23 cellular contexts compared by ENCODE assay signal in the genomic region with DNA sequence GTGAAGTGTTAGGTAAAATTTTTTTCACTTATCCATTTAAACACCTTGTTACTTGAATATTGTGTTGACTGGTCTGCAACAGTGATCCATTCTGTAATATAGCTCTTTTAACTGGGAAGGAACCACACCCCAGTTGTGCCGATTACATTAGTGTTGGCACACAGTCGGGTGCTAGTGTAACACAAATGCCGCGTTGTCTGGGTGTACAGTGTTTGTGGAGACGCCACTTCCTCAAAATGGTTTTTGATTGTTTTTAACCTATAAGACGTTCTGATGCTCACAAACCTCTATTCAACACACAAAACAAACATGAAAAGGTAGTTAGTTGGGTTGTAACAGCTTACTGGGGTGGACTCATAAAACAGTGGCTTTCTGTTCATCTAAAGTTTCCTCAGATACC. TPM values are rescaled to one million over a fixed set of nuclear protein-coding genes. Genes with fewer than 3 reads are reported as not detected.
DNase-seq lines count a peak whose midpoint lies in the region; ATAC-seq and TF ChIP-seq lines count a peak whose summit lies in the region.
"Had no signal": no experiment of that assay in that cellular context is flagged by ENCODE, and none has a peak within 500 bp of the region (broad histone marks: within the 10 kb centered on the region; RNA-seq: fewer than 3 reads in every experiment).

No MANE protein-coding gene starts in this region.

- no peaks in the 10 kb centered on the region for H3K9me3 ChIP-seq in upper lobe of right lung
- H3K9me3 ChIP-seq: BLaER1 treated with 17β-estradiol and CSF1 and Interleukin-3, amounts not matched to agents 10 nM and 100 nM; Caco-2 had no signal

- ATAC-seq in upper lobe of right lung (peak; percentile 28), HG03097 (IDR thresholded peaks at IDR 0.05; ENCODE audit: low FRiP score, unreplicated experiment) (no peak)
- ATAC-seq in activated T-helper 17 cell treated with anti-CD3 and anti-CD28 coated beads, Interleukin-2, amount 50 U/mL, for 72 hours (replicated peaks): no peak

- no peaks in the 10 kb centered on the region for H3K4me1 ChIP-seq in upper lobe of right lung
- H3K4me1 ChIP-seq: BLaER1 treated with 17β-estradiol and CSF1 and Interleukin-3, amounts not matched to agents 10 nM and 100 nM had no signal

- peaks cover 53% of the 10 kb centered on the region for H3K36me3 ChIP-seq in upper lobe of right lung

- peak; percentile 5 for DNase-seq in activated CD8-positive, alpha-beta memory T cell treated with anti-CD3 and anti-CD28 coated beads for 24 hours
- DNase-seq in activated CD8-positive, alpha-beta memory T cell treated with anti-CD3 and anti-CD28 coated beads, Interleukin-2, amount 50 U/mL, for 48 hours: no peak
- DNase-seq in dorsolateral prefrontal cortex (no peak), nephron progenitor cell (no peak), upper lobe of right lung (no peak), GM03348 (ENCODE audit: low spot score) (no peak)
- DNase-seq: Caco-2; CD4-positive, alpha-beta memory T cell; DMS 273 treated with DMSO at 0.1 percent for 48 hours; DMS79 treated with DMSO at 0.1 percent for 48 hours; MM.1S; NCI-H1092; NCI-H1436; NCI-H187 treated with DMSO at 0.1 percent for 48 hours; NCI-H2107; NCI-H2227 treated with DMSO at 0.1 percent for 48 hours; NCI-H510A; NCI-H748 treated with DMSO at 0.1 percent for 48 hours; PC-9 had no signal

- H3K4me3 ChIP-seq in dorsolateral prefrontal cortex (peak overlapping the region in 20 of 59 donors; percentile 2 to 43 (median 14)), upper lobe of right lung (no peak overlapping the region)
- H3K4me3 ChIP-seq: BLaER1 treated with 17β-estradiol and CSF1 and Interleukin-3, amounts not matched to agents 10 nM and 100 nM; PC-9 had no signal

- no peaks in the 10 kb centered on the region for H3K9me3 Mint-ChIP-seq in nephron progenitor cell
- no peaks in the 10 kb centered on the region for H3K9me3 Mint-ChIP-seq in activated T-helper 17 cell treated with anti-CD3 and anti-CD28 coated beads, Interleukin-2, amount 50 U/mL, for 72 hours

- peaks cover 4% of the 10 kb centered on the region for H3K27me3 Mint-ChIP-seq in nephron progenitor cell (ENCODE audit: low read depth, poor library complexity)
- no peaks in the 10 kb centered on the region for H3K27me3 Mint-ChIP-seq in activated T-helper 17 cell treated with anti-CD3 and anti-CD28 coated beads, Interleukin-2, amount 50 U/mL, for 72 hours
- H3K27me3 Mint-ChIP-seq: CD4-positive, alpha-beta memory T cell had no signal

- H3K4me3 Mint-ChIP-seq in nephron progenitor cell: no peak overlapping the region
- H3K4me3 Mint-ChIP-seq in activated T-helper 17 cell treated with anti-CD3 and anti-CD28 coated beads, Interleukin-2, amount 50 U/mL, for 72 hours: no peak overlapping the region
- H3K4me3 Mint-ChIP-seq: CD4-positive, alpha-beta memory T cell had no signal

- H3K4me1 Mint-ChIP-seq in nephron progenitor cell: peaks cover under 1% of the 10 kb centered on the region
- no peaks in the 10 kb centered on the region for H3K4me1 Mint-ChIP-seq in activated T-helper 17 cell treated with anti-CD3 and anti-CD28 coated beads, Interleukin-2, amount 50 U/mL, for 72 hours

- peak overlapping the region; percentile 21 for H3K27ac Mint-ChIP-seq in nephron progenitor cell
- H3K27ac Mint-ChIP-seq in activated T-helper 17 cell treated with anti-CD3 and anti-CD28 coated beads, Interleukin-2, amount 50 U/mL, for 72 hours: no peak overlapping the region
- H3K27ac Mint-ChIP-seq: CD4-positive, alpha-beta memory T cell had no signal

- peak overlapping the region in 36 of 59 donors; percentile 0 to 85 (median 64) for H3K27ac ChIP-seq in dorsolateral prefrontal cortex
- H3K27ac ChIP-seq in upper lobe of right lung: no peak overlapping the region
- H3K27ac ChIP-seq: 22Rv1; BLaER1 treated with 17β-estradiol and CSF1 and Interleukin-3, amounts not matched to agents 10 nM and 100 nM; PC-9 had no signal

- TF ChIP-seq CTCF in dorsolateral prefrontal cortex (IDR thresholded peaks at IDR 0.05 in 54 of 56, conservative IDR thresholded peaks at IDR 0.05 in 2 of 56; ENCODE audit: low read depth in 1 of 56, partially characterized antibody in 56 of 56) (no peak), nephron progenitor cell (IDR thresholded peaks at IDR 0.05) (no peak), upper lobe of right lung (IDR thresholded peaks at IDR 0.05) (no peak)

- H3K36me3 Mint-ChIP-seq in nephron progenitor cell (ENCODE audit: low read depth): peaks cover 50% of the 10 kb centered on the region
- peaks cover 53% of the 10 kb centered on the region for H3K36me3 Mint-ChIP-seq in activated T-helper 17 cell treated with anti-CD3 and anti-CD28 coated beads, Interleukin-2, amount 50 U/mL, for 72 hours (ENCODE audit: low read depth)

- intact Hi-C loops in dorsolateral prefrontal cortex (cut with DNase I) (no loop called here), upper lobe of right lung (cut with DNase I) (no loop called here)

- H3K27me3 ChIP-seq in dorsolateral prefrontal cortex (no peaks in the 10 kb centered on the region), upper lobe of right lung (no peaks in the 10 kb centered on the region)
- H3K27me3 ChIP-seq: BLaER1 treated with 17β-estradiol and CSF1 and Interleukin-3, amounts not matched to agents 10 nM and 100 nM had no signal

RNA-seq across cellular contexts. Expression of a gene that starts 48.0 kb away (rescaled TPM):
- 10 to 100 TPM; 30.1 to 66.2 (median 43.2) TPM for total RNA-seq in dorsolateral prefrontal cortex
- total RNA-seq in upper lobe of right lung: 22.3 TPM
- total RNA-seq in activated T-helper 17 cell treated with anti-CD3 and anti-CD28 coated beads, Interleukin-2, amount 50 U/mL, for 72 hours: 100 to 1,000 TPM in 1 of 2 donors, 10 to 100 TPM in 1; 61.7 to 133 TPM
